1 cellular context compared by ENCODE assay signal in genomic region chr9:130232899-130233586, GRCh38.
TF ChIP-seq lines count a peak whose summit lies in the region.

No MANE protein-coding gene starts in this region.

TF ChIP-seq in HepG2, 621 proteins besides CTCF, POLR2A, EP300 and RAD21:
- TF ChIP-seq ZFP36L1 (CRISPR knock-in tag; IDR thresholded peaks at IDR 0.05) (no peak), ZSCAN25 (CRISPR knock-in tag; IDR thresholded peaks at IDR 0.05) (peak; percentile 70; the same call in 1 of the 2 replicates), SCMH1 (CRISPR knock-in tag; IDR thresholded peaks at IDR 0.05; ENCODE audit: borderline replicate concordance) (no peak), ZNF576 (CRISPR knock-in tag; IDR thresholded peaks at IDR 0.05) (no peak), EEA1 (CRISPR knock-in tag; IDR thresholded peaks at IDR 0.05; ENCODE audit: borderline replicate concordance) (no peak), ZBTB38 (CRISPR knock-in tag; IDR thresholded peaks at IDR 0.05) (0 out of 2 replicates have a peak, but pooled peaks have one; percentile 22)
TF ChIP-seq in HepG2: peak in this region for 2.
